Comparison of ENCODE assay signal across 9 cellular contexts in the genomic region with DNA sequence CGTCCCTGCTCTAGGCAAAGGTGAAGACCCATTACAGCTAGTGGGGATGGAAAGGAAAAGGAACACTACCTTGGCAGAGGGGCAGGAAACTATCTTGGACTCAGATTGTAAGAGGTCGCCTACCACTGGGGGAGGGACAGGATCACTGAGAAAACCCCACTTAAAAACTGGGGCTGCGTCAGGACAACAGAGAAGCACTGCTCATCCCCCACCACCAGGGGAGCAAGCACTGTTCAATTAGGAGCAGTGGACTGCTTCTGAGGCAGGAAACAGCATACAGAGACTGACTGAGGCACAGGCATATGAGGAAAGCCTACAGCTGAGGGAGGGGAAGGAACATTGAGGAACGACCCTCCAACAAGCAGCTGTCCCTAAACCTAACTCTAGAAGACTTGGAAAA. TPM values are rescaled to one million over a fixed set of nuclear protein-coding genes. Genes with fewer than 3 reads are reported as not detected.
DNase-seq lines count a peak whose midpoint lies in the region; ATAC-seq and TF ChIP-seq lines count a peak whose summit lies in the region.
"Had no signal": no experiment of that assay in that cellular context is flagged by ENCODE, and none has a peak within 500 bp of the region (broad histone marks: within the 10 kb centered on the region; RNA-seq: fewer than 3 reads in every experiment).

No MANE protein-coding gene starts in this region.

- H3K27me3 Mint-ChIP-seq in Caco-2 (ENCODE audit: insufficient read depth, unreplicated experiment) = no peaks in the 10 kb centered on the region
- H3K27me3 Mint-ChIP-seq in neural progenitor cell (ENCODE audit: insufficient read depth, low read depth) = peaks cover 7% of the 10 kb centered on the region

- peaks cover 12% of the 10 kb centered on the region for H3K4me1 ChIP-seq in Caco-2
- H3K4me1 ChIP-seq in neural progenitor cell = no peaks in the 10 kb centered on the region
- H3K4me1 ChIP-seq in suprapubic skin = no peaks in the 10 kb centered on the region

- H4K20me1 ChIP-seq in neural progenitor cell (ENCODE audit: low read depth) = no peaks in the 10 kb centered on the region

- CTCF ChIA-PET in Caco-2 (lab: Charles Lee) = interaction anchor here (0.6 to 1.0 kb wide), 2 partner anchors 19 to 162 kb away, joined by 3 read pairs; no protein-coding TSS in a partner anchor

- POLR2A ChIA-PET in Caco-2 (lab: Charles Lee) = no interaction called here

- peak; percentile 91 for ATAC-seq in HG03159 (IDR thresholded peaks at IDR 0.05; ENCODE audit: unreplicated experiment)

- no peak for TF ChIP-seq EP300 in suprapubic skin (IDR thresholded peaks at IDR 0.05)

- H3K9me3 Mint-ChIP-seq in Caco-2 (ENCODE audit: unreplicated experiment) (peaks cover 28% of the 10 kb centered on the region), neural progenitor cell (peaks cover 18% of the 10 kb centered on the region)
- H3K9me3 Mint-ChIP-seq: dendritic cell treated with granulocyte-macrophage colony-stimulating factor and Interleukin-4, amounts not matched to agents 40 ng/mL and 50 ng/mL, for 4 days had no signal

- H3K4me3 ChIP-seq in Caco-2 (ENCODE audit: low read depth, low read length) (no peak overlapping the region), neural progenitor cell (no peak overlapping the region), suprapubic skin (no peak overlapping the region)

- H3F3A ChIP-seq in neural progenitor cell (ENCODE audit: low read depth) = no peaks in the 10 kb centered on the region

- no peaks in the 10 kb centered on the region for H3K36me3 ChIP-seq in Caco-2 (ENCODE audit: control insufficient read depth, insufficient read depth, low read length)
- no peaks in the 10 kb centered on the region for H3K36me3 ChIP-seq in neural progenitor cell
- peaks cover 20% of the 10 kb centered on the region for H3K36me3 ChIP-seq in suprapubic skin

- intact Hi-C loops in Caco-2 (cut with micrococcal nuclease; ENCODE audit: unreplicated experiment) = loop anchor here (1.0 to 2.0 kb wide), 2 partner anchors 21 to 60 kb away; partner anchors contain the start of gene DLAT

- H3K27me3 ChIP-seq in Caco-2 (replicated peaks; ENCODE audit: control insufficient read depth, insufficient read depth, low read length) = no peaks in the 10 kb centered on the region
- H3K27me3 ChIP-seq in neural progenitor cell = no peaks in the 10 kb centered on the region
- no peaks in the 10 kb centered on the region for H3K27me3 ChIP-seq in suprapubic skin

- TF ChIP-seq CTCF in Caco-2 (IDR thresholded peaks at IDR 0.05; ENCODE audit: insufficient read depth in 1 of 2, low read depth in 1 of 2, low read length in 1 of 2, severe bottlenecking in 1 of 2, unreplicated experiment in 1 of 2) = peak; percentile 79 to 83
- TF ChIP-seq CTCF in neural progenitor cell (IDR thresholded peaks at IDR 0.05) = peak; percentile 47
- peak in 1 of 2 donors; percentile 15 for TF ChIP-seq CTCF in suprapubic skin (IDR thresholded peaks at IDR 0.05)

- no peak overlapping the region for H2AFZ ChIP-seq in neural progenitor cell (replicated peaks)

- no TSS peak for BruUV-seq in Caco-2 (replicated peaks; lab: Mats Ljungman, UMichigan)

- DNase-seq in Caco-2 = peak; percentile 59 to 73
- peak; percentile 45 for DNase-seq in GM19238 (ENCODE audit: insufficient read length, low spot score)
- DNase-seq in activated CD4-positive, alpha-beta T cell treated with anti-CD3 and anti-CD28 coated beads, Interleukin-2, amount 50 U/mL, for 1 hour = peak; percentile 7
- DNase-seq in neural progenitor cell (ENCODE audit: low spot score) = no peak
- DNase-seq in NCI-H510A (lab: John Stamatoyannopoulos, UW) = no peak
- no peak for DNase-seq in suprapubic skin (ENCODE audit: low spot score in 2 of 2)
- DNase-seq in T1000 (lab: John Stamatoyannopoulos, UW) = no peak

- H3K9me3 ChIP-seq in Caco-2 = no peaks in the 10 kb centered on the region
- peaks cover 4% of the 10 kb centered on the region for H3K9me3 ChIP-seq in neural progenitor cell (ENCODE audit: low read depth)
- H3K9me3 ChIP-seq in suprapubic skin = no peaks in the 10 kb centered on the region

- H3K79me2 ChIP-seq in neural progenitor cell (ENCODE audit: low read depth) = no peaks in the 10 kb centered on the region

- H3K4me1 Mint-ChIP-seq in Caco-2 (ENCODE audit: low read depth, unreplicated experiment) (peaks cover 10% of the 10 kb centered on the region), neural progenitor cell (no peaks in the 10 kb centered on the region)

- H3K4me3 Mint-ChIP-seq in Caco-2 (ENCODE audit: unreplicated experiment) (no peak overlapping the region), neural progenitor cell (no peak overlapping the region)
- H3K4me3 Mint-ChIP-seq: dendritic cell treated with granulocyte-macrophage colony-stimulating factor and Interleukin-4, amounts not matched to agents 40 ng/mL and 50 ng/mL, for 4 days had no signal

- H3K36me3 Mint-ChIP-seq in Caco-2 (ENCODE audit: insufficient read depth, unreplicated experiment) (no peaks in the 10 kb centered on the region), neural progenitor cell (peaks cover 31% of the 10 kb centered on the region)

- H3K27ac ChIP-seq in neural progenitor cell = no peak overlapping the region
- H3K27ac ChIP-seq in suprapubic skin = no peak overlapping the region

- H3K4me2 ChIP-seq in neural progenitor cell = no peak overlapping the region

- H3K9ac ChIP-seq in neural progenitor cell = no peak overlapping the region

- no peak for TF ChIP-seq POLR2A in suprapubic skin (IDR thresholded peaks at IDR 0.05)

- WGBS in suprapubic skin = 72% methylated on average over 4 of the region's 4 CpGs

- no peak overlapping the region for H3K27ac Mint-ChIP-seq in Caco-2 (ENCODE audit: unreplicated experiment)
- no peak overlapping the region for H3K27ac Mint-ChIP-seq in neural progenitor cell
- H3K27ac Mint-ChIP-seq: dendritic cell treated with granulocyte-macrophage colony-stimulating factor and Interleukin-4, amounts not matched to agents 40 ng/mL and 50 ng/mL, for 4 days had no signal

RNA-seq across cellular contexts. Expression of gene DLAT, which starts 20.8 kb away (rescaled TPM):
- 99.3 and 100.0 TPM in 2 replicates for total RNA-seq in Caco-2 (2022)
- 48.2 and 55.7 TPM in 2 replicates for total RNA-seq in neural progenitor cell (ENCODE audit: low replicate concordance)
- total RNA-seq in suprapubic skin = 10 to 100 TPM; 16.0 to 32.5 (median 24.4) TPM

Comparison
In these comparisons a context has a peak if more than half of its experiments do, and no peak if none do; other contexts are left out.
1. DNase-seq: peak in Caco-2 (2 of 2), GM19238 (single experiment) and activated CD4-positive, alpha-beta T cell treated with anti-CD3 and anti-CD28 coated beads, Interleukin-2, amount 50 U/mL, for 1 hour (single experiment); none in neural progenitor cell (single experiment), NCI-H510A (single experiment), suprapubic skin (0 of 2) and T1000 (single experiment).